Comparison of ENCODE assay signal across 7 cellular contexts in the genomic region with DNA sequence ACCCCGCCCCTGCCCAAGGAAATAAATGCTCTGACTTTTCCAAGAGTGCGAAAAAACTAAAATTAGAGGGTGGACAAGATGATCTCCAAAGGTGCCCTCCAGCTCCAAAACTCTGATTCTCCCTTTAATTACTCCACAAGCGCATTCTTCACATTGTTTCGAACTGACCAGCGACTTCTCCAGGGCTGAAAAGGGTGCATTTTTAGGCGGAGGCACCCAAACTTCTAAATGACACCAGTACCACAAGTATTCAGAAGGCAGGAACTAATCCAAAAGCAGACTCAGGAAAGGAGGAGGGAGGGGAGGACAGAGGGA. TPM values are rescaled to one million over a fixed set of nuclear protein-coding genes. Genes with fewer than 3 reads are reported as not detected.
DNase-seq lines count a peak whose midpoint lies in the region; ATAC-seq and TF ChIP-seq lines count a peak whose summit lies in the region.

No MANE protein-coding gene starts in this region.

- DNase-seq in HCT116 (ENCODE audit: low read depth, low spot score) (no peak), NCI-H187 treated with DMSO at 0.1 percent for 48 hours (lab: John Stamatoyannopoulos, UW) (no peak), posterior cingulate gyrus (no peak)
- DNase-seq in activated CD8-positive, alpha-beta T cell treated with anti-CD3 and anti-CD28 coated beads for 36 hours = no peak

- no peak overlapping the region for H3K27ac Mint-ChIP-seq in activated CD8-positive, alpha-beta T cell treated with anti-CD3 and anti-CD28 coated beads for 36 hours

- no peaks in the 10 kb centered on the region for H3K9me2 ChIP-seq in HCT116 (ENCODE audit: insufficient read depth)

- H2AFZ ChIP-seq in HCT116 (ENCODE audit: low read depth, low read length, poor library complexity, severe bottlenecking) = no peak overlapping the region

- H3K4me1 ChIP-seq in HCT116 (ENCODE audit: control insufficient read depth in 1 of 2, insufficient read depth in 2 of 2, low read length in 2 of 2) (peaks cover 23 to 28% of the 10 kb centered on the region in 2 experiments), stomach smooth muscle (ENCODE audit: control insufficient read depth, insufficient read depth, low read length) (peaks cover 84% of the 10 kb centered on the region)

- peaks cover 4% of the 10 kb centered on the region for H3K4me1 Mint-ChIP-seq in activated CD8-positive, alpha-beta T cell treated with anti-CD3 and anti-CD28 coated beads for 36 hours (ENCODE audit: low read depth)

- H3K9me3 Mint-ChIP-seq in activated CD8-positive, alpha-beta T cell treated with anti-CD3 and anti-CD28 coated beads for 36 hours = no peaks in the 10 kb centered on the region

- H3K4me2 ChIP-seq in HCT116 (ENCODE audit: low read length) = peak overlapping the region; percentile 92

- H3K79me2 ChIP-seq in HCT116 (ENCODE audit: insufficient read depth, low read length) = peaks cover 75% of the 10 kb centered on the region

- H3K27me3 ChIP-seq in HCT116 (ENCODE audit: insufficient read depth, low read length) (no peaks in the 10 kb centered on the region), stomach smooth muscle (ENCODE audit: control insufficient read depth in 1 of 2, insufficient read depth in 2 of 2, low read length in 2 of 2) (no peaks in the 10 kb centered on the region)

- H3K4me3 ChIP-seq in HCT116 (replicated peaks in 1 of 2; ENCODE audit: low read depth in 1 of 2, low read length in 2 of 2) = peak overlapping the region; percentile 63 to 73
- peak overlapping the region; percentile 58 for H3K4me3 ChIP-seq in iPS-18c (ENCODE audit: insufficient read depth, low read depth, low read length)
- peak overlapping the region; percentile 77 to 87 for H3K4me3 ChIP-seq in stomach smooth muscle (ENCODE audit: low read length in 2 of 2)

- H3K36me3 Mint-ChIP-seq in activated CD8-positive, alpha-beta T cell treated with anti-CD3 and anti-CD28 coated beads for 36 hours (ENCODE audit: low read depth) = no peaks in the 10 kb centered on the region

- no peak for TF ChIP-seq RAD21 in HCT116 (IDR thresholded peaks at IDR 0.05; ENCODE audit: low read depth)

- POLR2A ChIA-PET in HCT116 (lab: Charles Lee) = no interaction called here
- POLR2A ChIA-PET in activated CD8-positive, alpha-beta T cell treated with anti-CD3 and anti-CD28 coated beads for 36 hours (lab: Charles Lee) = no interaction called here

- no peak for TF ChIP-seq CTCF in HCT116 (IDR thresholded peaks at IDR 0.05 in 2 of 3, conservative IDR thresholded peaks at IDR 0.05 in 1 of 3; ENCODE audit: borderline replicate concordance in 1 of 3, insufficient read depth in 1 of 3, low read depth in 2 of 3, low read length in 2 of 3)
- no peak for TF ChIP-seq CTCF in activated CD8-positive, alpha-beta T cell treated with anti-CD3 and anti-CD28 coated beads for 36 hours (IDR thresholded peaks at IDR 0.05)

- RAD21 ChIA-PET in HCT116 (lab: Charles Lee; ENCODE audit: low non-redundant PET in 1 of 2, low total read pairs in 2 of 2, uncharacterized antibody in 2 of 2, unreplicated experiment in 2 of 2) = no interaction called here

- peak overlapping the region; percentile 68 for H3K9ac ChIP-seq in HCT116 (ENCODE audit: low read length)
- H3K9ac ChIP-seq in stomach smooth muscle (ENCODE audit: low read length in 2 of 2) = peak overlapping the region; percentile 88 to 92

- intact Hi-C loops in HCT116 (cut with micrococcal nuclease) (no loop called here), posterior cingulate gyrus (cut with DNase I) (loop anchor here (10.0 kb wide), 3 partner anchors 112 to 212 kb away; no protein-coding TSS in a partner anchor)
- intact Hi-C loops in activated CD8-positive, alpha-beta T cell treated with anti-CD3 and anti-CD28 coated beads for 36 hours (cut with micrococcal nuclease) = no loop called here

- BruUV-seq in HCT116 (replicated peaks; lab: Mats Ljungman, UMichigan) = no TSS peak

- no peaks in the 10 kb centered on the region for H3K36me3 ChIP-seq in HCT116 (ENCODE audit: control insufficient read depth in 1 of 2, insufficient read depth in 2 of 2, low read length in 2 of 2)
- H3K36me3 ChIP-seq in stomach smooth muscle (ENCODE audit: control insufficient read depth in 2 of 2, insufficient read depth in 2 of 2, low read length in 2 of 2) = no peaks in the 10 kb centered on the region

- TF ChIP-seq POLR2A in HCT116 (IDR thresholded peaks at IDR 0.05; ENCODE audit: borderline replicate concordance, extremely low read depth, insufficient read depth, insufficient read length) = no peak

- H3K27ac ChIP-seq in HCT116 (ENCODE audit: low read depth, low read length) (peak overlapping the region; percentile 80), stomach smooth muscle (ENCODE audit: low read length) (peak overlapping the region; percentile 99)

- ATAC-seq in HCT116 (no peak; the same call in 1 of the 2 replicates), GM19395 (IDR thresholded peaks at IDR 0.05; ENCODE audit: unreplicated experiment) (no peak)
- no peak for ATAC-seq in activated CD8-positive, alpha-beta T cell treated with anti-CD3 and anti-CD28 coated beads for 36 hours

- peaks cover 29% of the 10 kb centered on the region for H3K27me3 Mint-ChIP-seq in activated CD8-positive, alpha-beta T cell treated with anti-CD3 and anti-CD28 coated beads for 36 hours

- no peaks in the 10 kb centered on the region for H3K9me3 ChIP-seq in HCT116 (ENCODE audit: control insufficient read depth in 1 of 2, insufficient read depth in 1 of 2, low read depth in 1 of 2, low read length in 2 of 2)
- no peaks in the 10 kb centered on the region for H3K9me3 ChIP-seq in iPS-18c (ENCODE audit: control insufficient read depth, insufficient read depth, low read length)
- H3K9me3 ChIP-seq in stomach smooth muscle (ENCODE audit: control insufficient read depth in 2 of 2, low read length in 2 of 2) = no peaks in the 10 kb centered on the region

- no peaks in the 10 kb centered on the region for H4K20me1 ChIP-seq in HCT116 (ENCODE audit: insufficient read depth)

- CTCF ChIA-PET in HCT116 (lab: Charles Lee) = no interaction called here
- CTCF ChIA-PET in activated CD8-positive, alpha-beta T cell treated with anti-CD3 and anti-CD28 coated beads for 36 hours (lab: Charles Lee) = no interaction called here

- H3K4me3 Mint-ChIP-seq in activated CD8-positive, alpha-beta T cell treated with anti-CD3 and anti-CD28 coated beads for 36 hours = peak overlapping the region; percentile 33

TF ChIP-seq in HCT116, 20 proteins besides CTCF, POLR2A, EP300 and RAD21 (continues in another document):
- TF ChIP-seq JUND (IDR thresholded peaks at IDR 0.05) (no peak; the same call in 1 of the 2 replicates), FOSL1 (IDR thresholded peaks at IDR 0.05; ENCODE audit: low read depth) (no peak), EZH2 (IDR thresholded peaks at IDR 0.05) (no peak), EGR1 (IDR thresholded peaks at IDR 0.05; ENCODE audit: low read depth) (no peak), POLR2AphosphoS5 (IDR thresholded peaks at IDR 0.05; ENCODE audit: low read depth, low read length) (no peak), ELF1 (IDR thresholded peaks at IDR 0.05; ENCODE audit: borderline replicate concordance, low read depth) (no peak), TCF7L2 (IDR thresholded peaks at IDR 0.05; ENCODE audit: borderline replicate concordance, extremely low read depth, insufficient read depth, insufficient read length) (no peak)
- TF ChIP-seq, protein P1, sequence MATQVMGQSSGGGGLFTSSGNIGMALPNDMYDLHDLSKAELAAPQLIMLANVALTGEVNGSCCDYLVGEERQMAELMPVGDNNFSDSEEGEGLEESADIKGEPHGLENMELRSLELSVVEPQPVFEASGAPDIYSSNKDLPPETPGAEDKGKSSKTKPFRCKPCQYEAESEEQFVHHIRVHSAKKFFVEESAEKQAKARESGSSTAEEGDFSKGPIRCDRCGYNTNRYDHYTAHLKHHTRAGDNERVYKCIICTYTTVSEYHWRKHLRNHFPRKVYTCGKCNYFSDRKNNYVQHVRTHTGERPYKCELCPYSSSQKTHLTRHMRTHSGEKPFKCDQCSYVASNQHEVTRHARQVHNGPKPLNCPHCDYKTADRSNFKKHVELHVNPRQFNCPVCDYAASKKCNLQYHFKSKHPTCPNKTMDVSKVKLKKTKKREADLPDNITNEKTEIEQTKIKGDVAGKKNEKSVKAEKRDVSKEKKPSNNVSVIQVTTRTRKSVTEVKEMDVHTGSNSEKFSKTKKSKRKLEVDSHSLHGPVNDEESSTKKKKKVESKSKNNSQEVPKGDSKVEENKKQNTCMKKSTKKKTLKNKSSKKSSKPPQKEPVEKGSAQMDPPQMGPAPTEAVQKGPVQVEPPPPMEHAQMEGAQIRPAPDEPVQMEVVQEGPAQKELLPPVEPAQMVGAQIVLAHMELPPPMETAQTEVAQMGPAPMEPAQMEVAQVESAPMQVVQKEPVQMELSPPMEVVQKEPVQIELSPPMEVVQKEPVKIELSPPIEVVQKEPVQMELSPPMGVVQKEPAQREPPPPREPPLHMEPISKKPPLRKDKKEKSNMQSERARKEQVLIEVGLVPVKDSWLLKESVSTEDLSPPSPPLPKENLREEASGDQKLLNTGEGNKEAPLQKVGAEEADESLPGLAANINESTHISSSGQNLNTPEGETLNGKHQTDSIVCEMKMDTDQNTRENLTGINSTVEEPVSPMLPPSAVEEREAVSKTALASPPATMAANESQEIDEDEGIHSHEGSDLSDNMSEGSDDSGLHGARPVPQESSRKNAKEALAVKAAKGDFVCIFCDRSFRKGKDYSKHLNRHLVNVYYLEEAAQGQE (IDR thresholded peaks at IDR 0.05; ENCODE audit: low read depth) = no peak
- TF ChIP-seq, protein P2, sequence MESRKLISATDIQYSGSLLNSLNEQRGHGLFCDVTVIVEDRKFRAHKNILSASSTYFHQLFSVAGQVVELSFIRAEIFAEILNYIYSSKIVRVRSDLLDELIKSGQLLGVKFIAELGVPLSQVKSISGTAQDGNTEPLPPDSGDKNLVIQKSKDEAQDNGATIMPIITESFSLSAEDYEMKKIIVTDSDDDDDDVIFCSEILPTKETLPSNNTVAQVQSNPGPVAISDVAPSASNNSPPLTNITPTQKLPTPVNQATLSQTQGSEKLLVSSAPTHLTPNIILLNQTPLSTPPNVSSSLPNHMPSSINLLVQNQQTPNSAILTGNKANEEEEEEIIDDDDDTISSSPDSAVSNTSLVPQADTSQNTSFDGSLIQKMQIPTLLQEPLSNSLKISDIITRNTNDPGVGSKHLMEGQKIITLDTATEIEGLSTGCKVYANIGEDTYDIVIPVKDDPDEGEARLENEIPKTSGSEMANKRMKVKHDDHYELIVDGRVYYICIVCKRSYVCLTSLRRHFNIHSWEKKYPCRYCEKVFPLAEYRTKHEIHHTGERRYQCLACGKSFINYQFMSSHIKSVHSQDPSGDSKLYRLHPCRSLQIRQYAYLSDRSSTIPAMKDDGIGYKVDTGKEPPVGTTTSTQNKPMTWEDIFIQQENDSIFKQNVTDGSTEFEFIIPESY (IDR thresholded peaks at IDR 0.05; ENCODE audit: extremely low read depth, insufficient replicate concordance, low read length) = no peak
- TF ChIP-seq, protein P3, sequence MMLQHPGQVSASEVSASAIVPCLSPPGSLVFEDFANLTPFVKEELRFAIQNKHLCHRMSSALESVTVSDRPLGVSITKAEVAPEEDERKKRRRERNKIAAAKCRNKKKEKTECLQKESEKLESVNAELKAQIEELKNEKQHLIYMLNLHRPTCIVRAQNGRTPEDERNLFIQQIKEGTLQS (IDR thresholded peaks at IDR 0.05) = no peak

RNA-seq across cellular contexts. Expression of a gene that starts 0.8 kb away (rescaled TPM):
- total RNA-seq in HCT116 (2021; ENCODE audit: unreplicated experiment) = 6.3 TPM
- polyA plus RNA-seq in HCT116 (2012) = 1.5 and 1.8 TPM in 2 replicates
- under 1 TPM; 0.16 to 0.25 TPM for total RNA-seq in activated CD8-positive, alpha-beta T cell treated with anti-CD3 and anti-CD28 coated beads for 36 hours
